Comparison of ENCODE assay signal across 8 cellular contexts in genomic region chr16:47779201-47780016, GRCh38.
DNase-seq lines count a peak whose midpoint lies in the region; FAIRE-seq and TF ChIP-seq lines count a peak whose summit lies in the region.

No MANE protein-coding gene starts in this region.

- FAIRE-seq in GM19239 (lab: Jason Lieb, UNC): no peak

- no peaks in the 10 kb centered on the region for H3K36me3 Mint-ChIP-seq in dendritic cell treated with granulocyte-macrophage colony-stimulating factor and Interleukin-4, amounts not matched to agents 40 ng/mL and 50 ng/mL, for 4 days (ENCODE audit: low read depth)

- peaks cover 1% of the 10 kb centered on the region for H3K9me3 Mint-ChIP-seq in dendritic cell treated with granulocyte-macrophage colony-stimulating factor and Interleukin-4, amounts not matched to agents 40 ng/mL and 50 ng/mL, for 4 days

- H3K4me3 ChIP-seq in AG09309 (ENCODE audit: control insufficient read depth, low read depth, low read length): peak overlapping the region; percentile 9

- H3K4me3 Mint-ChIP-seq in dendritic cell treated with granulocyte-macrophage colony-stimulating factor and Interleukin-4, amounts not matched to agents 40 ng/mL and 50 ng/mL, for 4 days: peak overlapping the region; percentile 76

- no peaks in the 10 kb centered on the region for H3K27me3 Mint-ChIP-seq in dendritic cell treated with granulocyte-macrophage colony-stimulating factor and Interleukin-4, amounts not matched to agents 40 ng/mL and 50 ng/mL, for 4 days

- H3K27ac Mint-ChIP-seq in dendritic cell treated with granulocyte-macrophage colony-stimulating factor and Interleukin-4, amounts not matched to agents 40 ng/mL and 50 ng/mL, for 4 days: peak overlapping the region; percentile 60

- peaks cover 16% of the 10 kb centered on the region for H3K4me1 Mint-ChIP-seq in dendritic cell treated with granulocyte-macrophage colony-stimulating factor and Interleukin-4, amounts not matched to agents 40 ng/mL and 50 ng/mL, for 4 days (ENCODE audit: low read depth)

- intact Hi-C loops in dendritic cell treated with granulocyte-macrophage colony-stimulating factor and Interleukin-4, amounts not matched to agents 40 ng/mL and 50 ng/mL, for 4 days (cut with micrococcal nuclease): no loop called here

- DNase-seq in AG09309 (ENCODE audit: low read depth) (no peak), GM19239 (ENCODE audit: insufficient read length, low spot score) (peak; percentile 9), RKO (ENCODE audit: low spot score) (peak; percentile 18), pulmonary artery endothelial cell (ENCODE audit: low read depth, low spot score) (peak; percentile 7), NCI-H524 (lab: John Stamatoyannopoulos, UW) (no peak), D341Med (ENCODE audit: low spot score) (no peak), activated gamma-delta T cell treated with Interleukin-2 at 50 U/mL for 16 hours (no peak)

- TF ChIP-seq CTCF in AG09309 (IDR thresholded peaks at IDR 0.05; ENCODE audit: control insufficient read depth, insufficient read depth, low read depth, low read length, missing control alignments): no peak

Comparison
In these comparisons a context has a peak if more than half of its experiments do, and no peak if none do; other contexts are left out.
1. DNase-seq: peak in GM19239 (single experiment), RKO (single experiment) and pulmonary artery endothelial cell (single experiment); none in AG09309 (single experiment), NCI-H524 (0 of 2), D341Med (single experiment) and activated gamma-delta T cell treated with Interleukin-2 at 50 U/mL for 16 hours (single experiment).